In genomic region chr20:24084281-24084680, GRCh38 we compare ENCODE assay signal across 23 cellular contexts.
"Had no signal": no experiment of that assay in that cellular context is flagged by ENCODE, and none has a peak within 500 bp of the region (broad histone marks: within the 10 kb centered on the region; RNA-seq: fewer than 3 reads in every experiment).

No MANE protein-coding gene starts in this region.

- H3K4me2 ChIP-seq: neural progenitor cell had no signal

- H3K9me3 ChIP-seq: ovary, psoas muscle, right lobe of liver, sigmoid colon, stomach, thoracic aorta, tibial artery, transverse colon, upper lobe of right lung, uterus had no signal

- DNase-seq: natural killer cell; occipital lobe; ovary; posterior cingulate gyrus; psoas muscle; right cardiac atrium; right lobe of liver; sigmoid colon; small intestine; stimulated activated CD4-positive, alpha-beta T cell treated with anti-CD3 and anti-CD28 coated beads, Interleukin-15, amount 100 ng/mL, for 24 hours; stimulated activated CD4-positive, alpha-beta T cell treated with anti-CD3 and anti-CD28 coated beads, Interleukin-2, amount 100 ng/mL, for 24 hours; stimulated activated CD4-positive, alpha-beta T cell treated with anti-CD3 and anti-CD28 coated beads, Interleukin-2, amount 100 ng/mL, for 48 hours; stimulated activated CD4-positive, alpha-beta T cell treated with anti-CD3 and anti-CD28 coated beads, Interleukin-4, amount 100 ng/mL, for 24 hours; stimulated activated naive B cell treated with anti-CD40 and anti-IgM and Interleukin-4, amounts not matched to agents 10 μg/mL and 1 μg/mL and 100 μg/mL, for 72 hours; stimulated activated naive CD4-positive, alpha-beta T cell treated with Interleukin-2 at 50 U/mL for 16 hours; stomach; tibial artery; transverse colon; upper lobe of right lung; uterus had no signal

- H3K36me3 ChIP-seq: neural progenitor cell, ovary, right lobe of liver, sigmoid colon, stomach, thoracic aorta, tibial artery, transverse colon, upper lobe of right lung, uterus had no signal

- H3K4me3 ChIP-seq: neural progenitor cell, ovary, psoas muscle, right lobe of liver, sigmoid colon, stomach, thoracic aorta, tibial artery, transverse colon, upper lobe of right lung, uterus had no signal

- H3K27ac ChIP-seq: neural progenitor cell, ovary, parathyroid adenoma, psoas muscle, right lobe of liver, sigmoid colon, stomach, thoracic aorta, tibial artery, transverse colon, upper lobe of right lung, uterus had no signal

- H3K4me1 ChIP-seq: neural progenitor cell, parathyroid adenoma, psoas muscle, right lobe of liver, sigmoid colon, stomach, tibial artery, transverse colon, upper lobe of right lung, uterus had no signal

- H3K9ac ChIP-seq: neural progenitor cell, parathyroid adenoma had no signal

- H2AFZ ChIP-seq: neural progenitor cell, parathyroid adenoma had no signal

- FAIRE-seq: small intestine had no signal

- H3K27me3 ChIP-seq: neural progenitor cell, ovary, right lobe of liver, sigmoid colon, tibial artery, transverse colon, upper lobe of right lung, uterus had no signal

- H3K79me2 ChIP-seq: parathyroid adenoma had no signal
